ENCODE assay signal across 20 cellular contexts in the genomic region with DNA sequence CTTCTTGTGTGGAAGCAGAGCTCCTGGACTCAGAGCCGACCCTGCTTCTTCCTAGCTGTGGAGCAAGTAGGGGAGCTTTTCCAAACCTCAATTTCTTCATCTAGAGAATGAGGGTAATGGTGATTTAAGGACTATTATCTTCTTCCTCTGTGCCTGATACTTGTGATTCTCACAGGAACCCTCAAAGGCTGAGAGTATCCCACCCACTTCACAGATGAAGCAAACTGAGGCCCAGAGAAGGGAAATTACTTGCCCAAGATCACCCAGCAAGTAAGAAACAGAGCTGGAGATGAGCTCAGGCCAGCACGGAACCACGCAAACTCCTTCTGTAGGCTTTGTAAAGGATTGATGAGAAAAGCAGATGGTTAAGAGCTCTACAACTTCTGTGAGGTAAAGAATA. TPM values are rescaled to one million over a fixed set of nuclear protein-coding genes. Genes with fewer than 3 reads are reported as not detected.
DNase-seq lines count a peak whose midpoint lies in the region; ATAC-seq and TF ChIP-seq lines count a peak whose summit lies in the region.
"Had no signal": no experiment of that assay in that cellular context is flagged by ENCODE, and none has a peak within 500 bp of the region (broad histone marks: within the 10 kb centered on the region; RNA-seq: fewer than 3 reads in every experiment).

No MANE protein-coding gene starts in this region.

- peaks cover 9% of the 10 kb centered on the region; the same call in 1 of the 2 replicates for H3K36me3 Mint-ChIP-seq in HFFc6 (ENCODE audit: low read depth)

- no peak overlapping the region for H3K4me3 ChIP-seq in SJSA1
- H3K4me3 ChIP-seq in mesenchymal stem cell (ENCODE audit: insufficient read depth in 1 of 2, low read depth in 1 of 2, low read length in 2 of 2): no peak overlapping the region
- no peak overlapping the region for H3K4me3 ChIP-seq in parathyroid adenoma (ENCODE audit: low read depth, low read length)
- H3K4me3 ChIP-seq: SK-N-MC had no signal

- H2AK5ac ChIP-seq in mesenchymal stem cell (ENCODE audit: low read length, severe bottlenecking): peak overlapping the region; percentile 14

- H3K9me3 ChIP-seq in SJSA1 (replicated peaks) (no peaks in the 10 kb centered on the region), mesenchymal stem cell (ENCODE audit: control insufficient read depth, low read length) (no peaks in the 10 kb centered on the region), parathyroid adenoma (ENCODE audit: control insufficient read depth, low read length) (no peaks in the 10 kb centered on the region)

- no peak overlapping the region for H4K91ac ChIP-seq in mesenchymal stem cell (ENCODE audit: low read length)

- no peak overlapping the region for H2BK12ac ChIP-seq in mesenchymal stem cell (ENCODE audit: low read length in 2 of 2)

- H3K9me3 Mint-ChIP-seq in HFFc6: no peaks in the 10 kb centered on the region
- H3K9me3 Mint-ChIP-seq: CD8-positive, alpha-beta memory T cell had no signal

- H3K27ac ChIP-seq in SJSA1 (peak overlapping the region; percentile 38), mesenchymal stem cell (ENCODE audit: low read length, poor library complexity, severe bottlenecking) (no peak overlapping the region), parathyroid adenoma (peak overlapping the region; percentile 41)
- H3K27ac ChIP-seq: C4-2B, SK-N-MC had no signal

- H3K27ac Mint-ChIP-seq in HFFc6: peak overlapping the region; percentile 82; the same call in 1 of the 2 replicates
- H3K27ac Mint-ChIP-seq: CD8-positive, alpha-beta memory T cell had no signal

- H3K4me2 ChIP-seq in mesenchymal stem cell (ENCODE audit: low read length, poor library complexity, severe bottlenecking) (no peak overlapping the region), parathyroid adenoma (ENCODE audit: low read length) (no peak overlapping the region)

- no peaks in the 10 kb centered on the region for H3K36me3 ChIP-seq in SJSA1
- no peaks in the 10 kb centered on the region for H3K36me3 ChIP-seq in mesenchymal stem cell (ENCODE audit: control insufficient read depth in 1 of 2, insufficient read depth in 2 of 2, low read depth in 1 of 2, low read length in 2 of 2)
- no peaks in the 10 kb centered on the region for H3K36me3 ChIP-seq in parathyroid adenoma (ENCODE audit: control insufficient read depth, insufficient read depth, low read length)

- H3K4me1 Mint-ChIP-seq in HFFc6 (ENCODE audit: low read depth): peaks cover 40% of the 10 kb centered on the region
- H3K4me1 Mint-ChIP-seq: CD8-positive, alpha-beta memory T cell had no signal

- H2AFZ ChIP-seq in mesenchymal stem cell (ENCODE audit: low read depth, low read length) (no peak overlapping the region), parathyroid adenoma (no peak overlapping the region)

- H3K4me1 ChIP-seq in SJSA1 (replicated peaks): peaks cover 38% of the 10 kb centered on the region
- peaks cover 19% of the 10 kb centered on the region for H3K4me1 ChIP-seq in mesenchymal stem cell (ENCODE audit: control insufficient read depth, insufficient read depth, low read depth, low read length)
- peaks cover 2% of the 10 kb centered on the region for H3K4me1 ChIP-seq in parathyroid adenoma

- H3K27me3 Mint-ChIP-seq in HFFc6 (ENCODE audit: insufficient read depth): peaks cover 7% of the 10 kb centered on the region; the same call in 1 of the 2 replicates
- H3K27me3 Mint-ChIP-seq: CD8-positive, alpha-beta memory T cell had no signal

- no peak overlapping the region for H2BK5ac ChIP-seq in mesenchymal stem cell (ENCODE audit: low read depth, low read length, poor library complexity, severe bottlenecking)

- H4K8ac ChIP-seq in mesenchymal stem cell (ENCODE audit: low read length): no peak overlapping the region

- no peak overlapping the region for H2BK120ac ChIP-seq in mesenchymal stem cell (ENCODE audit: low read depth, low read length)

- H3K18ac ChIP-seq in mesenchymal stem cell (ENCODE audit: low read depth in 1 of 2, low read length in 2 of 2): no peak overlapping the region

- H3K79me1 ChIP-seq in mesenchymal stem cell (replicated peaks; ENCODE audit: low read length, poor library complexity, severe bottlenecking): no peaks in the 10 kb centered on the region

- no peak overlapping the region for H3K9ac ChIP-seq in mesenchymal stem cell (ENCODE audit: low read length)
- no peak overlapping the region for H3K9ac ChIP-seq in parathyroid adenoma

- H3K27me3 ChIP-seq in SJSA1 (replicated peaks) (no peaks in the 10 kb centered on the region), mesenchymal stem cell (ENCODE audit: control insufficient read depth in 1 of 2, insufficient read depth in 1 of 2, low read length in 2 of 2) (no peaks in the 10 kb centered on the region), parathyroid adenoma (ENCODE audit: control insufficient read depth, insufficient read depth, low read length) (no peaks in the 10 kb centered on the region)

- no peak for TF ChIP-seq CTCF in HFFc6 (IDR thresholded peaks at IDR 0.05)
- no peak for TF ChIP-seq CTCF in parathyroid adenoma (IDR thresholded peaks at IDR 0.05)

- H3K23ac ChIP-seq in mesenchymal stem cell (ENCODE audit: low read length in 2 of 2): no peak overlapping the region

- H3K4ac ChIP-seq in mesenchymal stem cell (ENCODE audit: low read depth in 1 of 2, low read length in 2 of 2): no peak overlapping the region

- no peaks in the 10 kb centered on the region for H3K79me2 ChIP-seq in parathyroid adenoma

- DNase-seq in HFFc6 (no peak), SJSA1 (ENCODE audit: low read depth in 1 of 2, low spot score in 2 of 2) (no peak), mesenchymal stem cell (no peak), AG20443 (ENCODE audit: low spot score) (no peak)
- DNase-seq: Calu3; CD8-positive, alpha-beta memory T cell; H7; Kasumi-1; NCI-H1694; NCI-H2081; NCI-H2171; NCI-H345; NCI-H526; OCI-M1 had no signal

- no peak overlapping the region for H3K4me3 Mint-ChIP-seq in HFFc6
- H3K4me3 Mint-ChIP-seq: CD8-positive, alpha-beta memory T cell had no signal

- H2BK15ac ChIP-seq in mesenchymal stem cell (ENCODE audit: low read depth, poor library complexity, severe bottlenecking): no peak overlapping the region

- whole genome bisulfite sequencing in mesenchymal stem cell: 98% methylated on average over 2 of the region's 3 CpGs

- H3K14ac ChIP-seq in mesenchymal stem cell (ENCODE audit: low read length in 2 of 2): no peak overlapping the region

- ATAC-seq in HG03025 (IDR thresholded peaks at IDR 0.05; ENCODE audit: low FRiP score, unreplicated experiment) (no peak), GM18867 (IDR thresholded peaks at IDR 0.05; ENCODE audit: unreplicated experiment) (no peak), GM19455 (IDR thresholded peaks at IDR 0.05; ENCODE audit: unreplicated experiment) (no peak)

RNA-seq across cellular contexts. Expression of a gene that starts 15.1 kb away (rescaled TPM):
- 100 to 1,000 TPM in 4 of 6 experiments, 10 to 100 TPM in 2; 89.7 to 174 (median 105) TPM for total RNA-seq in HFFc6 (2021; fragmentation: NEBNext Ultra II Directional; extraction: Animal tissue kit (Norgen Biotek cat#: 25700))
- 115 and 173 TPM in 2 replicates for total RNA-seq in SJSA1 (2014; rRNA removed; shearing (Covaris generic))
- polyA plus RNA-seq in mesenchymal stem cell (2013, experiment 1 of 2): 64.6 TPM
- polyA plus RNA-seq in mesenchymal stem cell (2013, experiment 2 of 2): 64.8 TPM
